Comparison of ENCODE assay signal across 1 cellular context in genomic region chr3:40476478-40477470, GRCh38.
TF ChIP-seq lines count a peak whose summit lies in the region.

TSS of gene ZNF619 (plus strand) at chr3:40477122. CDS start at chr3:40477980, 858 bp downstream.

TF ChIP-seq in WTC11, 78 proteins besides CTCF, POLR2A, EP300 and RAD21 (continued from another document):
- TF ChIP-seq, protein P1, sequence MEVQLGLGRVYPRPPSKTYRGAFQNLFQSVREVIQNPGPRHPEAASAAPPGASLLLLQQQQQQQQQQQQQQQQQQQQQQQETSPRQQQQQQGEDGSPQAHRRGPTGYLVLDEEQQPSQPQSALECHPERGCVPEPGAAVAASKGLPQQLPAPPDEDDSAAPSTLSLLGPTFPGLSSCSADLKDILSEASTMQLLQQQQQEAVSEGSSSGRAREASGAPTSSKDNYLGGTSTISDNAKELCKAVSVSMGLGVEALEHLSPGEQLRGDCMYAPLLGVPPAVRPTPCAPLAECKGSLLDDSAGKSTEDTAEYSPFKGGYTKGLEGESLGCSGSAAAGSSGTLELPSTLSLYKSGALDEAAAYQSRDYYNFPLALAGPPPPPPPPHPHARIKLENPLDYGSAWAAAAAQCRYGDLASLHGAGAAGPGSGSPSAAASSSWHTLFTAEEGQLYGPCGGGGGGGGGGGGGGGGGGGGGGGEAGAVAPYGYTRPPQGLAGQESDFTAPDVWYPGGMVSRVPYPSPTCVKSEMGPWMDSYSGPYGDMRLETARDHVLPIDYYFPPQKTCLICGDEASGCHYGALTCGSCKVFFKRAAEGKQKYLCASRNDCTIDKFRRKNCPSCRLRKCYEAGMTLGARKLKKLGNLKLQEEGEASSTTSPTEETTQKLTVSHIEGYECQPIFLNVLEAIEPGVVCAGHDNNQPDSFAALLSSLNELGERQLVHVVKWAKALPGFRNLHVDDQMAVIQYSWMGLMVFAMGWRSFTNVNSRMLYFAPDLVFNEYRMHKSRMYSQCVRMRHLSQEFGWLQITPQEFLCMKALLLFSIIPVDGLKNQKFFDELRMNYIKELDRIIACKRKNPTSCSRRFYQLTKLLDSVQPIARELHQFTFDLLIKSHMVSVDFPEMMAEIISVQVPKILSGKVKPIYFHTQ (CRISPR knock-in tag; IDR thresholded peaks at IDR 0.05): no peak
- TF ChIP-seq TEAD4 (CRISPR knock-in tag; IDR thresholded peaks at IDR 0.05) (no peak), ZNF281 (CRISPR knock-in tag; IDR thresholded peaks at IDR 0.05) (no peak), IRF1 (CRISPR knock-in tag; IDR thresholded peaks at IDR 0.05) (no peak), MAX (CRISPR knock-in tag; IDR thresholded peaks at IDR 0.05) (peak; percentile 34; the same call in 1 of the 2 replicates), HMGXB4 (CRISPR knock-in tag; IDR thresholded peaks at IDR 0.05) (no peak; the same call in 1 of the 2 replicates), GTF2I (CRISPR knock-in tag; conservative IDR thresholded peaks at IDR 0.05) (no peak), CREM (CRISPR knock-in tag; IDR thresholded peaks at IDR 0.05) (no peak), MXD4 (CRISPR knock-in tag; IDR thresholded peaks at IDR 0.05; ENCODE audit: borderline replicate concordance) (no peak), MLX (CRISPR knock-in tag; IDR thresholded peaks at IDR 0.05) (no peak), ZNF671 (CRISPR knock-in tag; IDR thresholded peaks at IDR 0.05) (no peak), ZNF416 (CRISPR knock-in tag; IDR thresholded peaks at IDR 0.05) (no peak), ZNF219 (CRISPR knock-in tag; IDR thresholded peaks at IDR 0.05; ENCODE audit: borderline replicate concordance) (no peak), USF1 (CRISPR knock-in tag; IDR thresholded peaks at IDR 0.05) (no peak), SOX15 (CRISPR knock-in tag; IDR thresholded peaks at IDR 0.05) (no peak), GABPB1 (CRISPR knock-in tag; IDR thresholded peaks at IDR 0.05) (0 out of 2 replicates have a peak, but pooled peaks have one; percentile 16), FOXK1 (CRISPR knock-in tag; IDR thresholded peaks at IDR 0.05) (no peak), ZNF317 (CRISPR knock-in tag; IDR thresholded peaks at IDR 0.05; ENCODE audit: borderline replicate concordance, low read depth) (no peak), PREB (CRISPR knock-in tag; IDR thresholded peaks at IDR 0.05; ENCODE audit: borderline replicate concordance) (no peak), ZBTB21 (CRISPR knock-in tag; IDR thresholded peaks at IDR 0.05; ENCODE audit: borderline replicate concordance) (no peak), ZNF232 (CRISPR knock-in tag; IDR thresholded peaks at IDR 0.05) (no peak), RORB (CRISPR knock-in tag; IDR thresholded peaks at IDR 0.05) (no peak), FOXP4 (CRISPR knock-in tag; IDR thresholded peaks at IDR 0.05) (no peak)
- TF ChIP-seq, protein P2, sequence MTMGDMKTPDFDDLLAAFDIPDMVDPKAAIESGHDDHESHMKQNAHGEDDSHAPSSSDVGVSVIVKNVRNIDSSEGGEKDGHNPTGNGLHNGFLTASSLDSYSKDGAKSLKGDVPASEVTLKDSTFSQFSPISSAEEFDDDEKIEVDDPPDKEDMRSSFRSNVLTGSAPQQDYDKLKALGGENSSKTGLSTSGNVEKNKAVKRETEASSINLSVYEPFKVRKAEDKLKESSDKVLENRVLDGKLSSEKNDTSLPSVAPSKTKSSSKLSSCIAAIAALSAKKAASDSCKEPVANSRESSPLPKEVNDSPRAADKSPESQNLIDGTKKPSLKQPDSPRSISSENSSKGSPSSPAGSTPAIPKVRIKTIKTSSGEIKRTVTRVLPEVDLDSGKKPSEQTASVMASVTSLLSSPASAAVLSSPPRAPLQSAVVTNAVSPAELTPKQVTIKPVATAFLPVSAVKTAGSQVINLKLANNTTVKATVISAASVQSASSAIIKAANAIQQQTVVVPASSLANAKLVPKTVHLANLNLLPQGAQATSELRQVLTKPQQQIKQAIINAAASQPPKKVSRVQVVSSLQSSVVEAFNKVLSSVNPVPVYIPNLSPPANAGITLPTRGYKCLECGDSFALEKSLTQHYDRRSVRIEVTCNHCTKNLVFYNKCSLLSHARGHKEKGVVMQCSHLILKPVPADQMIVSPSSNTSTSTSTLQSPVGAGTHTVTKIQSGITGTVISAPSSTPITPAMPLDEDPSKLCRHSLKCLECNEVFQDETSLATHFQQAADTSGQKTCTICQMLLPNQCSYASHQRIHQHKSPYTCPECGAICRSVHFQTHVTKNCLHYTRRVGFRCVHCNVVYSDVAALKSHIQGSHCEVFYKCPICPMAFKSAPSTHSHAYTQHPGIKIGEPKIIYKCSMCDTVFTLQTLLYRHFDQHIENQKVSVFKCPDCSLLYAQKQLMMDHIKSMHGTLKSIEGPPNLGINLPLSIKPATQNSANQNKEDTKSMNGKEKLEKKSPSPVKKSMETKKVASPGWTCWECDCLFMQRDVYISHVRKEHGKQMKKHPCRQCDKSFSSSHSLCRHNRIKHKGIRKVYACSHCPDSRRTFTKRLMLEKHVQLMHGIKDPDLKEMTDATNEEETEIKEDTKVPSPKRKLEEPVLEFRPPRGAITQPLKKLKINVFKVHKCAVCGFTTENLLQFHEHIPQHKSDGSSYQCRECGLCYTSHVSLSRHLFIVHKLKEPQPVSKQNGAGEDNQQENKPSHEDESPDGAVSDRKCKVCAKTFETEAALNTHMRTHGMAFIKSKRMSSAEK (CRISPR knock-in tag; IDR thresholded peaks at IDR 0.05; ENCODE audit: borderline replicate concordance): no peak
- TF ChIP-seq, protein P3, sequence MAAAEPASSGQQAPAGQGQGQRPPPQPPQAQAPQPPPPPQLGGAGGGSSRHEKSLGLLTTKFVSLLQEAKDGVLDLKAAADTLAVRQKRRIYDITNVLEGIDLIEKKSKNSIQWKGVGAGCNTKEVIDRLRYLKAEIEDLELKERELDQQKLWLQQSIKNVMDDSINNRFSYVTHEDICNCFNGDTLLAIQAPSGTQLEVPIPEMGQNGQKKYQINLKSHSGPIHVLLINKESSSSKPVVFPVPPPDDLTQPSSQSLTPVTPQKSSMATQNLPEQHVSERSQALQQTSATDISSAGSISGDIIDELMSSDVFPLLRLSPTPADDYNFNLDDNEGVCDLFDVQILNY (CRISPR knock-in tag; IDR thresholded peaks at IDR 0.05): no peak
